22 cellular contexts compared by ENCODE assay signal in the genomic region with DNA sequence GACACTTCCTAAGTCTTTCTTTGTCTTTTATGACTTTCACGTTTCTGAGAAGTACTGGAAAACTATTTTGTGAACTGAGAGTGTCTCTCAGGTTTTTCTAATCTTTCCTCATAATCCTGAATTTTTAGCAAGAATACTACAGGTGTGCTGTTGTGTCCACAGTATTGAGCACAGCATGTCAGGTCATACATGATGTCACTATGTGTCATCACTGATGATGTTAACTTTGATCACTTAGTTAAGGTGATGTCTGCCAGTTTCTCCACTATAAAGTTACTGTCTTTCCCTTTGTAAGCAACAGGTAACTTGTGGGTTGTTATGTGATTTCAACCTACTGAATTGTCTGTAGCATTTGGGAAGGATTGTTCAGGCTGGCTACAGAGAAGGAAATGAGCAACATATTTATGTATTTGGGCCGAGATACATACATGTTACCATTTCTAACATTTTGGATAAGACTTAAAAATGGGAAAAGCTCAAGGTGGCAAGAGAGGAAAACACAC. TPM values are rescaled to one million over a fixed set of nuclear protein-coding genes. Genes with fewer than 3 reads are reported as not detected.
"Had no signal": no experiment of that assay in that cellular context is flagged by ENCODE, and none has a peak within 500 bp of the region (broad histone marks: within the 10 kb centered on the region; RNA-seq: fewer than 3 reads in every experiment).

No MANE protein-coding gene starts in this region.

- DNase-seq: cortex of kidney; effector memory CD8-positive, alpha-beta T cell; gastrocnemius medialis; head of caudate nucleus; kidney; left cardiac atrium; left lung; mesendoderm; midbrain; naive thymus-derived CD4-positive, alpha-beta T cell; sigmoid colon; stimulated activated CD4-positive, alpha-beta T cell treated with anti-CD3 and anti-CD28 coated beads, Interleukin-2, amount 100 ng/mL, for 24 hours; stimulated activated CD4-positive, alpha-beta T cell treated with anti-CD3 and anti-CD28 coated beads, Interleukin-4, amount 100 ng/mL, for 24 hours; stimulated activated naive CD4-positive, alpha-beta T cell treated with Interleukin-2 at 50 U/mL for 16 hours; stomach; thyroid gland; trophoblast cell had no signal

- H3K4me3 ChIP-seq: gastrocnemius medialis, left lung, neural progenitor cell, sigmoid colon, stomach, thyroid gland, vagina had no signal

- ATAC-seq: effector memory CD8-positive, alpha-beta T cell; gastrocnemius medialis; left cardiac atrium; left lung; naive thymus-derived CD4-positive, alpha-beta T cell; stimulated activated effector memory CD8-positive, alpha-beta T cell treated with anti-CD3 and anti-CD28 coated beads, Interleukin-12 subunit alpha, Interleukin-12 subunit beta, amount 100 ng/mL, for 72 hours had no signal

- FAIRE-seq: endometrium, kidney had no signal

- H3K27me3 ChIP-seq: left lung, neural progenitor cell, sigmoid colon, stomach, thyroid gland, vagina had no signal

- H3K36me3 ChIP-seq: gastrocnemius medialis, left lung, neural progenitor cell, sigmoid colon, stomach, thyroid gland, vagina had no signal

- H3K4me1 ChIP-seq: gastrocnemius medialis, left lung, neural progenitor cell, parathyroid adenoma, sigmoid colon, stomach, thyroid gland, vagina had no signal

- H3K9me3 ChIP-seq: gastrocnemius medialis, left lung, sigmoid colon, stomach, thyroid gland, vagina had no signal

- H3K27ac ChIP-seq: gastrocnemius medialis, left lung, neural progenitor cell, parathyroid adenoma, sigmoid colon, stomach, thyroid gland, vagina had no signal

RNA-seq across cellular contexts. Expression of a gene that starts 11.1 kb away (rescaled TPM):
- total RNA-seq: naive thymus-derived CD4-positive, alpha-beta T cell had no signal
